In genomic region chrX:123713434-123713833, GRCh38 we compare ENCODE assay signal across 2 cellular contexts.
TF ChIP-seq lines count a peak whose summit lies in the region.

No MANE protein-coding gene starts in this region.

TF ChIP-seq in HEK293T, 16 proteins besides CTCF, POLR2A, EP300 and RAD21:
- TF ChIP-seq ZNF384 (IDR thresholded peaks at IDR 0.05) (0 out of 2 replicates have a peak, but pooled peaks have one; percentile 35), TARDBP (IDR thresholded peaks at IDR 0.05) (no peak)

TF ChIP-seq in GM12878, 131 proteins besides CTCF, POLR2A, EP300 and RAD21:
- TF ChIP-seq ZNF384 (IDR thresholded peaks at IDR 0.05; ENCODE audit: borderline replicate concordance, low read depth, low read length) (no peak), ESRRA (IDR thresholded peaks at IDR 0.05; ENCODE audit: low read length) (no peak), E2F8 (IDR thresholded peaks at IDR 0.05; ENCODE audit: low read depth, partially characterized antibody) (no peak), SUPT20H (IDR thresholded peaks at IDR 0.05; ENCODE audit: borderline replicate concordance, control insufficient read depth, low read depth, low read length) (no peak), USF1 (IDR thresholded peaks at IDR 0.05; ENCODE audit: borderline replicate concordance, extremely low read length, insufficient read depth, low read depth, low read length) (no peak), ZBED1 (IDR thresholded peaks at IDR 0.05; ENCODE audit: borderline replicate concordance) (no peak), RB1 (IDR thresholded peaks at IDR 0.05; ENCODE audit: borderline replicate concordance) (no peak), ZSCAN29 (IDR thresholded peaks at IDR 0.05) (no peak), NR2C2 (IDR thresholded peaks at IDR 0.05; ENCODE audit: borderline replicate concordance, control insufficient read depth, insufficient read length, low read depth) (no peak), SIX5 (IDR thresholded peaks at IDR 0.05; ENCODE audit: low read depth, low read length, severe bottlenecking) (no peak), MLLT1 (IDR thresholded peaks at IDR 0.05) (no peak), MAX (IDR thresholded peaks at IDR 0.05; ENCODE audit: low read depth, low read length) (no peak), PAX8 (IDR thresholded peaks at IDR 0.05) (no peak), FOS (IDR thresholded peaks at IDR 0.05; ENCODE audit: borderline replicate concordance, extremely low read depth, insufficient read length) (no peak), CEBPB (IDR thresholded peaks at IDR 0.05; ENCODE audit: borderline replicate concordance in 1 of 2, low read depth in 2 of 2, low read length in 2 of 2) (no peak), BCLAF1 (IDR thresholded peaks at IDR 0.05) (no peak)
